8 cellular contexts compared by ENCODE assay signal in the genomic region with DNA sequence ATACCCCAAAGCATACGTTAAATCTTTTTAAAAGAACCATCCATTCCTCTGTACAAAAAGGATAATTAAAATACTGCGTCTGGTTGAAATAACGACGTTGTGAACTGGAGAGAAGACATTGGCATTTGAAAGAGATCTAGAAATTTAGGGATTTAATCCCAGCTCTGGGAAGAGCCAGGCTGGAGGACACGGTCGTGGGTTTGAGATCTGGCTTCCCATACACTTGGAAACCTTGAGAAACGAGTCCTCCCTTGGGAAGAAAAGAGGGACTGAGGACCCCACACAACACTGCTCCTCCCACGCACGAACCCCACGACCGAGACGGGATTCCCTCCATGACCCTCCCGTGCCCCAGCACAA. TPM values are rescaled to one million over a fixed set of nuclear protein-coding genes. Genes with fewer than 3 reads are reported as not detected.
DNase-seq lines count a peak whose midpoint lies in the region; ATAC-seq and TF ChIP-seq lines count a peak whose summit lies in the region.

No MANE protein-coding gene starts in this region.

- peaks cover 56% of the 10 kb centered on the region for H3K79me2 ChIP-seq in Loucy (ENCODE audit: insufficient read depth, low read length)

- no peaks in the 10 kb centered on the region for H3K36me3 Mint-ChIP-seq in natural killer cell treated with Interleukin-12 subunit alpha and Interleukin-12 subunit beta and Interleukin-15 and Interleukin-18, amount 100 ng/mL, for 72 hours

- H3F3A ChIP-seq in Loucy (ENCODE audit: low read depth) = peaks cover 4% of the 10 kb centered on the region; the same call in 1 of the 2 replicates

- H3K36me3 ChIP-seq in BJ (ENCODE audit: control insufficient read depth, insufficient read depth, low read length) (no peaks in the 10 kb centered on the region), Loucy (ENCODE audit: insufficient read depth, low read length) (no peaks in the 10 kb centered on the region), ectodermal cell (ENCODE audit: control insufficient read depth, insufficient read depth, low read length) (no peaks in the 10 kb centered on the region)

- DNase-seq in BJ (ENCODE audit: low read depth) = no peak
- DNase-seq in natural killer cell treated with Interleukin-12 subunit alpha and Interleukin-12 subunit beta and Interleukin-15 and Interleukin-18, amount 100 ng/mL, for 72 hours (ENCODE audit: low spot score) = no peak
- no peak for DNase-seq in NCI-H774 (lab: John Stamatoyannopoulos, UW)
- DNase-seq in NCI-H524 (lab: John Stamatoyannopoulos, UW) = no peak
- no peak for DNase-seq in HK-2 (ENCODE audit: unreplicated experiment)
- DNase-seq in posterior vena cava (ENCODE audit: low spot score) = no peak

- peak overlapping the region; percentile 95 for H3K9ac ChIP-seq in Loucy (ENCODE audit: low read depth, low read length, poor library complexity, severe bottlenecking)

- 4% methylated on average over 13 of the region's 13 CpGs for WGBS in ectodermal cell, 2 experiments

- peak overlapping the region; percentile 95 for H3K4me2 ChIP-seq in Loucy (ENCODE audit: low read depth, low read length, poor library complexity, severe bottlenecking)

- no peak for ATAC-seq in natural killer cell treated with Interleukin-12 subunit alpha and Interleukin-12 subunit beta and Interleukin-15 and Interleukin-18, amount 100 ng/mL, for 72 hours

- intact Hi-C loops in posterior vena cava (cut with DNase I) = no loop called here

- POLR2A ChIA-PET in BJ (lab: Charles Lee) = no interaction called here

- peaks cover 17% of the 10 kb centered on the region for H4K20me1 ChIP-seq in Loucy (ENCODE audit: insufficient read depth, low read length, poor library complexity, severe bottlenecking)

- peak overlapping the region; percentile 95 for H3K4me3 Mint-ChIP-seq in natural killer cell treated with Interleukin-12 subunit alpha and Interleukin-12 subunit beta and Interleukin-15 and Interleukin-18, amount 100 ng/mL, for 72 hours

- TF ChIP-seq CTCF in BJ (IDR thresholded peaks at IDR 0.05; ENCODE audit: insufficient read depth, low read depth, low read length) = no peak
- no peak for TF ChIP-seq CTCF in Loucy (conservative IDR thresholded peaks at IDR 0.05; ENCODE audit: low read length)

- H3K9me3 ChIP-seq in Loucy (ENCODE audit: insufficient read depth, low read depth, low read length) = no peaks in the 10 kb centered on the region
- H3K9me3 ChIP-seq in ectodermal cell (ENCODE audit: control insufficient read depth, low read length) = no peaks in the 10 kb centered on the region

- CTCF ChIA-PET in BJ (lab: Yijun Ruan, JAX) = no interaction called here

- H3K4me1 ChIP-seq in Loucy (ENCODE audit: insufficient read depth, low read length, poor library complexity, severe bottlenecking) (peaks cover 38% of the 10 kb centered on the region), ectodermal cell (ENCODE audit: control insufficient read depth, insufficient read depth, low read length) (peaks cover 5% of the 10 kb centered on the region)

- no peaks in the 10 kb centered on the region for H3K9me2 ChIP-seq in Loucy (replicated peaks; ENCODE audit: low read depth, low read length)

- H3K4me3 ChIP-seq in BJ (ENCODE audit: low read depth, low read length) = peak overlapping the region; percentile 99
- peak overlapping the region; percentile 97 for H3K4me3 ChIP-seq in Loucy (ENCODE audit: low read length, poor library complexity, severe bottlenecking)
- H3K4me3 ChIP-seq in ectodermal cell (ENCODE audit: insufficient read depth, low read depth, low read length) = peak overlapping the region; percentile 95

- H3K4me1 Mint-ChIP-seq in natural killer cell treated with Interleukin-12 subunit alpha and Interleukin-12 subunit beta and Interleukin-15 and Interleukin-18, amount 100 ng/mL, for 72 hours (ENCODE audit: low read depth in 2 of 2) = peaks cover 22 to 23% of the 10 kb centered on the region in 2 donors

- peak overlapping the region; percentile 43 to 82 for H3K27ac Mint-ChIP-seq in natural killer cell treated with Interleukin-12 subunit alpha and Interleukin-12 subunit beta and Interleukin-15 and Interleukin-18, amount 100 ng/mL, for 72 hours

- no peaks in the 10 kb centered on the region for H3K9me3 Mint-ChIP-seq in natural killer cell treated with Interleukin-12 subunit alpha and Interleukin-12 subunit beta and Interleukin-15 and Interleukin-18, amount 100 ng/mL, for 72 hours

- H3K27me3 Mint-ChIP-seq in natural killer cell treated with Interleukin-12 subunit alpha and Interleukin-12 subunit beta and Interleukin-15 and Interleukin-18, amount 100 ng/mL, for 72 hours = no peaks in the 10 kb centered on the region

- H3K27ac ChIP-seq in ectodermal cell (ENCODE audit: insufficient read depth, low read depth, low read length, poor library complexity, severe bottlenecking) = peak overlapping the region; percentile 88

- H2AFZ ChIP-seq in Loucy (ENCODE audit: low read length) = peak overlapping the region; percentile 98

- H3K27me3 ChIP-seq in BJ (ENCODE audit: control insufficient read depth, insufficient read depth, low read length) (no peaks in the 10 kb centered on the region), Loucy (ENCODE audit: insufficient read depth, low read length, poor library complexity, severe bottlenecking) (no peaks in the 10 kb centered on the region), ectodermal cell (ENCODE audit: control insufficient read depth, insufficient read depth, low read length, poor library complexity, severe bottlenecking) (no peaks in the 10 kb centered on the region)

RNA-seq across cellular contexts. Expression of gene ZNF709, which starts 0.6 kb away (rescaled TPM):
- polyA plus RNA-seq in BJ (2011; rRNA removed) = 0.59 and 1.1 TPM in 2 replicates
- 1.2 and 2.5 TPM in 2 replicates for polyA minus RNA-seq in BJ (2011; rRNA and poly(A)+ RNA removed)
- 7.7 TPM for polyA plus RNA-seq in ectodermal cell (2013, experiment 1 of 4)
- 9.2 TPM for polyA plus RNA-seq in ectodermal cell (2013, experiment 2 of 4)
- 5.7 TPM for polyA plus RNA-seq in ectodermal cell (2013, experiment 3 of 4)
- 6.1 TPM for polyA plus RNA-seq in ectodermal cell (2013, experiment 4 of 4)
- 1 to 10 TPM; 1.3 to 1.6 TPM for total RNA-seq in natural killer cell treated with Interleukin-12 subunit alpha and Interleukin-12 subunit beta and Interleukin-15 and Interleukin-18, amount 100 ng/mL, for 72 hours
- total RNA-seq in posterior vena cava = 1 to 10 TPM; 2.9 to 3.0 TPM

RNA-seq across cellular contexts. Expression of gene ZNF443, which starts 43.2 kb away (rescaled TPM):
- 0.56 and 1.5 TPM in 2 replicates for polyA plus RNA-seq in BJ (2011; rRNA removed)
- polyA minus RNA-seq in BJ (2011; rRNA and poly(A)+ RNA removed) = 0.76 and 1.3 TPM in 2 replicates
- 9.1 TPM for polyA plus RNA-seq in ectodermal cell (2013, experiment 1 of 4)
- 8.2 TPM for polyA plus RNA-seq in ectodermal cell (2013, experiment 2 of 4)
- polyA plus RNA-seq in ectodermal cell (2013, experiment 3 of 4) = 6.9 TPM
- 7.9 TPM for polyA plus RNA-seq in ectodermal cell (2013, experiment 4 of 4)
- 1 to 10 TPM; 2.2 to 2.5 TPM for total RNA-seq in natural killer cell treated with Interleukin-12 subunit alpha and Interleukin-12 subunit beta and Interleukin-15 and Interleukin-18, amount 100 ng/mL, for 72 hours
- total RNA-seq in posterior vena cava = 1 to 10 TPM; 2.8 to 4.6 TPM
